In the genomic region with DNA sequence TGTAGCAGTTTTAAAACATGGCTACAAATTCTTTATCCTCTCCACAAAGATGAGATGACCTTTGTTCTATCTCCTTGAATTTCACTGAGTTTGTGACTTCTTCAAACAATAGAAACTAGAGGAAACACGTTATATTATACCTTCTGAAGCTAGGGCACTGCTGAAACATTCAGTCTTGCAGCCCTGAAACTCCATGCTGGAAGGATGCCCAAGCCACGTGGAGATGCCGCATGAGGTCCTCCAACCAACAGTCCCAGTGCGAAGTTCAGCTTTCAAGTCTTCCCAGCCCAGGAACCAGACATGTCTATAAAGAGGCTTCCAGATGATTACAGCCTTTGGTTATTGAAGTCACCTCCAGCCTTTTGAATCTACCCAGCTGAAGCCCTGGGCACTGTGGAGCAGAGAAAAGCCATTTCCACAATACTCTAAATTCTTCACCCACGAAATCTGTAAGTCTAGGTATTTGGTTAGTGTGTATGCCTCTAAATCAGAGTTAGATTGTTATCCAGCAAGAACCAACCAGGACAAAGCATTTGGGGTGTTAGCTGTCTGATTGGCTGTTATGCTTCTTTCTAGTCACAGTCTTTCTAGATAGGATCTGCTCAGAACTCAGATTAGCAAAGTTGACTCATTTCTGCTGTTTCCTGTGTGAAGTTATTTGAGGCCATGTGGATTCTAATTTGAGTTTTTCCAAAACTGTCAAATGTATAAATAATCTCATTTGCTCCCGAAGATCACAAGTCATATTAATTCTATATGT, we compare ENCODE assay signal across 1 cellular context.
TF ChIP-seq lines count a peak whose summit lies in the region.

No MANE protein-coding gene starts in this region.

TF ChIP-seq in IMR-90, 13 proteins besides CTCF, POLR2A, EP300 and RAD21 (continued from another document):
- TF ChIP-seq SMC3 (IDR thresholded peaks at IDR 0.05; ENCODE audit: low read depth, low read length) (no peak), CEBPB (IDR thresholded peaks at IDR 0.05; ENCODE audit: low read depth, low read length) (no peak)
